In genomic region chr18:48743046-48743445, GRCh38 we compare ENCODE assay signal across 14 cellular contexts.
DNase-seq lines count a peak whose midpoint lies in the region; ATAC-seq and TF ChIP-seq lines count a peak whose summit lies in the region.
"Had no signal": no experiment of that assay in that cellular context is flagged by ENCODE, and none has a peak within 500 bp of the region (broad histone marks: within the 10 kb centered on the region; RNA-seq: fewer than 3 reads in every experiment).

No MANE protein-coding gene starts in this region.

- DNase-seq in GM23248 (peak; percentile 92), MCF 10A (ENCODE audit: unreplicated experiment) (peak; percentile 48), left ventricle myocardium superior (peak; percentile 66), smooth muscle cell (lab: John Stamatoyannopoulos, UW; ENCODE audit: unreplicated experiment) (no peak), endothelial cell (ENCODE audit: low spot score) (no peak), NCI-H146 treated with DMSO at 0.1 percent for 48 hours (lab: John Stamatoyannopoulos, UW; ENCODE audit: unreplicated experiment) (no peak)
- no peak for DNase-seq in activated CD4-positive, alpha-beta memory T cell treated with anti-CD3 and anti-CD28 coated beads for 36 hours
- DNase-seq: activated T-cell treated with anti-CD3 and anti-CD28 coated beads, Interleukin-2, amount 50 U/mL, for 4 hours; DMS 273 treated with DMSO at 0.1 percent for 48 hours; effector CD8-positive, alpha-beta T cell; NCI-H2171; stimulated activated CD4-positive, alpha-beta T cell treated with anti-CD3 and anti-CD28 coated beads, Interleukin-4, amount 100 ng/mL, for 4 hours had no signal

- peak overlapping the region; percentile 53 for H3K4me3 ChIP-seq in GM23248
- H3K4me3 ChIP-seq in smooth muscle cell, result peak overlapping the region; percentile 4

- H3K36me3 Mint-ChIP-seq in MCF 10A (ENCODE audit: insufficient read depth, unreplicated experiment) (peaks cover 6% of the 10 kb centered on the region), endothelial cell (ENCODE audit: low read depth, unreplicated experiment) (peaks cover 5% of the 10 kb centered on the region)
- no peaks in the 10 kb centered on the region for H3K36me3 Mint-ChIP-seq in activated CD4-positive, alpha-beta memory T cell treated with anti-CD3 and anti-CD28 coated beads for 36 hours

- H3K27ac ChIP-seq in GM23248 (peak overlapping the region; percentile 79), smooth muscle cell (ENCODE audit: low read depth) (peak overlapping the region; percentile 55)

- H3K4me1 Mint-ChIP-seq in MCF 10A (ENCODE audit: insufficient read depth, unreplicated experiment) (peaks cover 27% of the 10 kb centered on the region), endothelial cell (ENCODE audit: unreplicated experiment) (peaks cover 3% of the 10 kb centered on the region)
- no peaks in the 10 kb centered on the region for H3K4me1 Mint-ChIP-seq in activated CD4-positive, alpha-beta memory T cell treated with anti-CD3 and anti-CD28 coated beads for 36 hours (ENCODE audit: low read depth)

- H3K27ac Mint-ChIP-seq in MCF 10A (ENCODE audit: low read depth, unreplicated experiment), result peak overlapping the region; percentile 68
- H3K27ac Mint-ChIP-seq in endothelial cell (ENCODE audit: unreplicated experiment), result no peak overlapping the region
- H3K27ac Mint-ChIP-seq in activated CD4-positive, alpha-beta memory T cell treated with anti-CD3 and anti-CD28 coated beads for 36 hours, result no peak overlapping the region
- H3K27ac Mint-ChIP-seq: T-helper 1 cell treated with Interleukin-12 subunit alpha and Interleukin-12 subunit beta and Interleukin-4 antibody, amounts not matched to agents 30 μg/mL and 1 μg/mL, for 36 hours had no signal

- H3K4me3 Mint-ChIP-seq in MCF 10A (ENCODE audit: unreplicated experiment), result peak overlapping the region; percentile 19
- H3K4me3 Mint-ChIP-seq in endothelial cell (ENCODE audit: unreplicated experiment), result no peak overlapping the region
- H3K4me3 Mint-ChIP-seq in activated CD4-positive, alpha-beta memory T cell treated with anti-CD3 and anti-CD28 coated beads for 36 hours, result no peak overlapping the region
- H3K4me3 Mint-ChIP-seq: activated T-cell treated with anti-CD3 and anti-CD28 coated beads, Interleukin-2, amount 50 U/mL, for 4 hours; T-helper 1 cell treated with Interleukin-12 subunit alpha and Interleukin-12 subunit beta and Interleukin-4 antibody, amounts not matched to agents 30 μg/mL and 1 μg/mL, for 36 hours had no signal

- no peaks in the 10 kb centered on the region for H3K36me3 ChIP-seq in GM23248 (ENCODE audit: low read depth)
- H3K36me3 ChIP-seq in smooth muscle cell (ENCODE audit: low read depth), result no peaks in the 10 kb centered on the region

- H3K9me3 ChIP-seq in GM23248 (ENCODE audit: low read depth) (no peaks in the 10 kb centered on the region), smooth muscle cell (replicated peaks; ENCODE audit: low read depth) (no peaks in the 10 kb centered on the region)

- H4K20me1 ChIP-seq in GM23248 (ENCODE audit: insufficient read depth) (no peaks in the 10 kb centered on the region), smooth muscle cell (ENCODE audit: low read depth) (no peaks in the 10 kb centered on the region)

- H3K4me2 ChIP-seq in GM23248 (ENCODE audit: unreplicated experiment), result peak overlapping the region; percentile 80
- peak overlapping the region; percentile 64 for H3K4me2 ChIP-seq in smooth muscle cell

- H3K79me2 ChIP-seq in GM23248 (ENCODE audit: insufficient read depth) (peaks cover 32% of the 10 kb centered on the region; the same call in 1 of the 2 replicates), smooth muscle cell (ENCODE audit: low read depth) (peaks cover 13% of the 10 kb centered on the region)

- H3K9me2 ChIP-seq in GM23248 (ENCODE audit: insufficient read depth), result no peaks in the 10 kb centered on the region

- CTCF ChIA-PET in MCF 10A (lab: Yijun Ruan, JAX), result interaction anchor here (0.5 to 1.0 kb wide), 2 partner anchors 71 to 372 kb away, joined by 3 to 4 read pairs; no protein-coding TSS in a partner anchor
- CTCF ChIA-PET in activated CD4-positive, alpha-beta memory T cell treated with anti-CD3 and anti-CD28 coated beads for 36 hours (lab: Charles Lee), result no interaction called here

- H3F3A ChIP-seq in GM23248 (ENCODE audit: insufficient read depth), result peaks cover 30% of the 10 kb centered on the region
- peaks cover 7% of the 10 kb centered on the region for H3F3A ChIP-seq in smooth muscle cell (ENCODE audit: low read depth)

- in situ Hi-C loops in GM23248 (cut with MboI), result loop anchor here (10.0 to 25.0 kb wide), 2 partner anchors 62 to 194 kb away; no protein-coding TSS in a partner anchor

- peak; percentile 66 for ATAC-seq in left ventricle myocardium superior
- ATAC-seq in GM18511 (IDR thresholded peaks at IDR 0.05; ENCODE audit: unreplicated experiment), result no peak
- ATAC-seq: activated T-cell treated with anti-CD3 and anti-CD28 coated beads, Interleukin-2, amount 50 U/mL, for 4 hours had no signal

- POLR2A ChIA-PET in MCF 10A (lab: Yijun Ruan, JAX), result interaction anchor here (0.8 kb wide), 1 partner anchor 207 kb away, joined by 3 read pairs; no protein-coding TSS in a partner anchor
- POLR2A ChIA-PET in activated CD4-positive, alpha-beta memory T cell treated with anti-CD3 and anti-CD28 coated beads for 36 hours (lab: Charles Lee), result no interaction called here

- TF ChIP-seq CTCF in MCF 10A (IDR thresholded peaks at IDR 0.05; ENCODE audit: unreplicated experiment) (no peak), smooth muscle cell (IDR thresholded peaks at IDR 0.05; ENCODE audit: borderline replicate concordance, insufficient read depth, poor library complexity, severe bottlenecking) (no peak), endothelial cell (IDR thresholded peaks at IDR 0.05; ENCODE audit: unreplicated experiment) (no peak)

- H3K27me3 ChIP-seq in GM23248 (replicated peaks; ENCODE audit: insufficient read depth), result no peaks in the 10 kb centered on the region
- H3K27me3 ChIP-seq in smooth muscle cell (ENCODE audit: low read depth), result no peaks in the 10 kb centered on the region

- 1 to 2% methylated on average over 9 of the region's 9 CpGs for WGBS in GM23248 (ENCODE audit: low coverage in 1 of 2, low lambda C conversion rate in 2 of 2, missing lambda C conversion rate in 2 of 2), 2 experiments
- WGBS in smooth muscle cell (ENCODE audit: low lambda C conversion rate), result 22% methylated on average over 9 of the region's 9 CpGs

- H3K27me3 Mint-ChIP-seq in MCF 10A (ENCODE audit: insufficient read depth, unreplicated experiment) (no peaks in the 10 kb centered on the region), endothelial cell (ENCODE audit: unreplicated experiment) (peaks cover 4% of the 10 kb centered on the region)
- no peaks in the 10 kb centered on the region for H3K27me3 Mint-ChIP-seq in activated CD4-positive, alpha-beta memory T cell treated with anti-CD3 and anti-CD28 coated beads for 36 hours

- intact Hi-C loops in MCF 10A (cut with micrococcal nuclease) (no loop called here), left ventricle myocardium superior (cut with micrococcal nuclease) (no loop called here)
- intact Hi-C loops in activated CD4-positive, alpha-beta memory T cell treated with anti-CD3 and anti-CD28 coated beads for 36 hours (cut with micrococcal nuclease), result no loop called here

- H3K4me1 ChIP-seq in GM23248 (ENCODE audit: insufficient read depth) (peaks cover 42% of the 10 kb centered on the region), smooth muscle cell (ENCODE audit: low read depth) (peaks cover 14% of the 10 kb centered on the region)

- H3K9me3 Mint-ChIP-seq in MCF 10A (ENCODE audit: unreplicated experiment) (no peaks in the 10 kb centered on the region), endothelial cell (ENCODE audit: unreplicated experiment) (no peaks in the 10 kb centered on the region)
- no peaks in the 10 kb centered on the region for H3K9me3 Mint-ChIP-seq in activated CD4-positive, alpha-beta memory T cell treated with anti-CD3 and anti-CD28 coated beads for 36 hours
- H3K9me3 Mint-ChIP-seq: activated T-cell treated with anti-CD3 and anti-CD28 coated beads, Interleukin-2, amount 50 U/mL, for 4 hours; T-helper 1 cell treated with Interleukin-12 subunit alpha and Interleukin-12 subunit beta and Interleukin-4 antibody, amounts not matched to agents 30 μg/mL and 1 μg/mL, for 36 hours had no signal

- H2AFZ ChIP-seq in GM23248, result no peak overlapping the region
- H2AFZ ChIP-seq in smooth muscle cell (ENCODE audit: low read depth), result no peak overlapping the region

- no TSS peak for BruUV-seq in MCF 10A (replicated peaks; lab: Mats Ljungman, UMichigan)

- H3K9ac ChIP-seq in GM23248 (peak overlapping the region; percentile 69), smooth muscle cell (ENCODE audit: low read depth) (no peak overlapping the region)

Comparison
In these comparisons a context has a peak if more than half of its experiments do, and no peak if none do; other contexts are left out.
1. DNase-seq: peak in GM23248 (single experiment), MCF 10A (single experiment) and left ventricle myocardium superior (single experiment); none in smooth muscle cell (single experiment), endothelial cell (single experiment), activated CD4-positive, alpha-beta memory T cell treated with anti-CD3 and anti-CD28 coated beads for 36 hours (single experiment) and NCI-H146 treated with DMSO at 0.1 percent for 48 hours (single experiment).